Comparison of ENCODE assay signal across 13 cellular contexts in the genomic region with DNA sequence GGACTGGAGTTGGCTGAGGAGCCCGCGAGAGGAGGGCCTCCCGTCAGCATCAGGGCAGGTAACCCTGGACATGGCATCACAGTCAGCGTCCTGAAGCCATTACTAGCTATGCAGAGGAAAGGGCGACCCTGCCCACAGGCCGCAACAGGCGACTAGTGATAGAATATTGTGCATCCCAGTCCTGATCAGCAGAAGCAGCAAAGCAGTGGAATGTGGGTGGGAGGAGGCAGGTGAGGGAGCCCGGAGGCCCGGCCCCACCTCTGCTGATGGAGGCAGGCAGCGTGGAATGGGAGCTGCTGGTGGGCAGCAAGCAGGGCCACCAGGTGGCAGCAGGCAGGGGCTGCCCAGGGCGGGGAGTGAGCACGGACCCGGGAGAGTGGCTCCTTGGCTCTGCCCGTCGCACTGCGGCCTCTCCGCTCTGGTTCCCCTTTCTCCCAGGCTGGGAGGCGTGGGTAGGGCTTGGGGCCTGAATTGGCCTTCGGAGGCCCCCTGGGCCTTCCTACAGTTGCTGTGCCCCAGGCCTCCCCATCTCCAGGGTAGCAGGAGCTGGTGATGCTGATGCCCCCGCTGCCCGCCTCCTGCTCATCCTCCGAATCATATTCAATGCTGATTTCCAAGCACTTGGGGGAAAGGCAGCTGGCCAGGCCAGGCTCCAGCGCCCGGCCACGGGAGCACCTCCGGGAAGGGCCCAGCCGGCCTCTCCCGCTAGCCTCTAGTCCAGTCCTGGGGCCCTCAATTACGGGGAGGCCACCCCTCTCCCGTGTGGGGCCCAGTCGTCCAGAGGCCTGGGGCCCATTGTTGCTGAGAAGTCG. TPM values are rescaled to one million over a fixed set of nuclear protein-coding genes. Genes with fewer than 3 reads are reported as not detected.
A peak's percentile ranks its signal among the peaks of the same experiment; 100 is the strongest.
DNase-seq lines count a peak whose midpoint lies in the region; ATAC-seq and TF ChIP-seq lines count a peak whose summit lies in the region.
"Had no signal": no experiment of that assay in that cellular context is flagged by ENCODE, and none has a peak within 500 bp of the region (broad histone marks: within the 10 kb centered on the region; RNA-seq: fewer than 3 reads in every experiment).

No MANE protein-coding gene starts in this region.

- H3K4me3 ChIP-seq in Peyer's patch (no peak overlapping the region), heart left ventricle (no peak overlapping the region)
- H3K4me3 ChIP-seq: uterus had no signal

- DNase-seq in SHP77 (lab: John Stamatoyannopoulos, UW) (peak; percentile 3 to 34), SHP77 treated with DMSO at 0.1 percent for 48 hours (lab: John Stamatoyannopoulos, UW) (no peak), Peyer's patch (peak in 2 of 3 donors; percentile 6 to 43), heart left ventricle (no peak), G401 (ENCODE audit: low spot score) (no peak)
- no peak for DNase-seq in stimulated activated naive B cell treated with anti-CD40 and anti-IgM and Interleukin-4, amounts not matched to agents 10 μg/mL and 1 μg/mL and 100 μg/mL, for 72 hours
- DNase-seq: C1 segment of cervical spinal cord; central memory CD4-positive, alpha-beta T cell; NCI-H446; stimulated activated CD4-positive, alpha-beta T cell treated with anti-CD3 and anti-CD28 coated beads, Interleukin-15, amount 100 ng/mL, for 24 hours had no signal

- H3K27ac ChIP-seq in Peyer's patch (no peak overlapping the region), heart left ventricle (no peak overlapping the region)
- H3K27ac ChIP-seq: uterus had no signal

- H3K9me3 Mint-ChIP-seq in stimulated activated naive B cell treated with anti-CD40 and anti-IgM and Interleukin-4, amounts not matched to agents 10 μg/mL and 1 μg/mL and 100 μg/mL, for 72 hours = no peaks in the 10 kb centered on the region

- no peaks in the 10 kb centered on the region for H3K27me3 Mint-ChIP-seq in stimulated activated naive B cell treated with anti-CD40 and anti-IgM and Interleukin-4, amounts not matched to agents 10 μg/mL and 1 μg/mL and 100 μg/mL, for 72 hours

- ATAC-seq in heart left ventricle (no peak), GM19463 (IDR thresholded peaks at IDR 0.05; ENCODE audit: unreplicated experiment) (no peak), GM19397 (IDR thresholded peaks at IDR 0.05; ENCODE audit: unreplicated experiment) (no peak)
- ATAC-seq in stimulated activated naive B cell treated with anti-CD40 and anti-IgM and Interleukin-4, amounts not matched to agents 10 μg/mL and 1 μg/mL and 100 μg/mL, for 72 hours (replicated peaks) = no peak

- no peak overlapping the region for H3K4me3 Mint-ChIP-seq in stimulated activated naive B cell treated with anti-CD40 and anti-IgM and Interleukin-4, amounts not matched to agents 10 μg/mL and 1 μg/mL and 100 μg/mL, for 72 hours

- H3K36me3 ChIP-seq in Peyer's patch (no peaks in the 10 kb centered on the region), heart left ventricle (no peaks in the 10 kb centered on the region)
- H3K36me3 ChIP-seq: uterus had no signal

- 65 to 76% (median 73%) methylated on average over 28 to 32 of the region's 32 CpGs for WGBS in heart left ventricle, 4 donors

- in situ Hi-C loops in G401 (cut with HindIII; ENCODE audit: low sequenced_read_pairs) = no loop called here

- TF ChIP-seq CTCF in Peyer's patch (IDR thresholded peaks at IDR 0.05) = no peak
- TF ChIP-seq CTCF in heart left ventricle (IDR thresholded peaks at IDR 0.05) = peak in 7 of 12 donors; percentile 8 to 30 (median 17)

- H3K9me3 ChIP-seq in Peyer's patch (no peaks in the 10 kb centered on the region), heart left ventricle (no peaks in the 10 kb centered on the region)
- H3K9me3 ChIP-seq: uterus had no signal

- no peaks in the 10 kb centered on the region for H3K36me3 Mint-ChIP-seq in stimulated activated naive B cell treated with anti-CD40 and anti-IgM and Interleukin-4, amounts not matched to agents 10 μg/mL and 1 μg/mL and 100 μg/mL, for 72 hours

- H3K4me1 Mint-ChIP-seq in stimulated activated naive B cell treated with anti-CD40 and anti-IgM and Interleukin-4, amounts not matched to agents 10 μg/mL and 1 μg/mL and 100 μg/mL, for 72 hours = peaks cover 6 to 9% of the 10 kb centered on the region in 2 donors

- TF ChIP-seq POLR2A in Peyer's patch (IDR thresholded peaks at IDR 0.05) (no peak), heart left ventricle (IDR thresholded peaks at IDR 0.05) (no peak)

- intact Hi-C loops in heart left ventricle (cut with DNase I) = loop anchor here in 3 of 10 donors (5.0 to 10.0 kb wide), 2 partner anchors 136 to 139 kb away; no protein-coding TSS in a partner anchor

- H3K4me1 ChIP-seq in Peyer's patch (no peaks in the 10 kb centered on the region), heart left ventricle (peaks cover 0 to 4% (median 0%) of the 10 kb centered on the region in 12 donors)
- H3K4me1 ChIP-seq: uterus had no signal

- H3K27ac Mint-ChIP-seq in stimulated activated naive B cell treated with anti-CD40 and anti-IgM and Interleukin-4, amounts not matched to agents 10 μg/mL and 1 μg/mL and 100 μg/mL, for 72 hours = peak overlapping the region; percentile 37

- H3K27me3 ChIP-seq in Peyer's patch = no peaks in the 10 kb centered on the region
- H3K27me3 ChIP-seq in heart left ventricle = peaks cover 0 to 3% (median 0%) of the 10 kb centered on the region in 9 donors
- H3K27me3 ChIP-seq: uterus had no signal

RNA-seq across cellular contexts. Expression of a gene that starts 20.2 kb away (rescaled TPM):
- total RNA-seq in Peyer's patch (10 to 100 TPM in 2 of 4 donors, 1 to 10 TPM in 2; 9.1 to 11.9 (median 10.4) TPM), heart left ventricle (10 to 100 TPM in 6 of 9 donors, 1 to 10 TPM in 3; 5.1 to 23.1 (median 13.3) TPM)
- polyA plus RNA-seq in heart left ventricle = 10 to 100 TPM in 1 of 2 donors, 1 to 10 TPM in 1; 1.6 to 19.0 TPM
- total RNA-seq in G401 (2014; rRNA removed; shearing (Covaris generic)) = not detected in 2 replicates

RNA-seq across cellular contexts. Expression of a gene that starts 27.6 kb away (rescaled TPM):
- total RNA-seq in Peyer's patch = 1 to 10 TPM in 1 of 4 donors, not detected in 3; 1.7 TPM
- total RNA-seq in heart left ventricle = 1 to 10 TPM in 1 of 9 donors, under 1 TPM in 5, not detected in 3; 0.12 to 2.8 (median 0.35) TPM
- polyA plus RNA-seq in heart left ventricle = under 1 TPM in 1 of 2 donors, not detected in 1; 0.11 TPM
- total RNA-seq in G401 (2014; rRNA removed; shearing (Covaris generic)) = not detected in 2 replicates

RNA-seq across cellular contexts. Expression of a gene that starts 43.6 kb away (rescaled TPM):
- 10 to 100 TPM; 31.9 to 56.1 (median 47.9) TPM for total RNA-seq in Peyer's patch
- 10 to 100 TPM; 44.1 to 69.9 (median 58.0) TPM for total RNA-seq in heart left ventricle
- 10 to 100 TPM; 53.9 to 92.7 TPM for polyA plus RNA-seq in heart left ventricle
- total RNA-seq in G401 (2014; rRNA removed; shearing (Covaris generic)) = 58.7 and 73.6 TPM in 2 replicates

Comparison
In these comparisons a context has a peak if more than half of its experiments do, and no peak if none do; other contexts are left out.
1. DNase-seq: peak in SHP77 (2 of 2) and Peyer's patch (2 of 3); none in SHP77 treated with DMSO at 0.1 percent for 48 hours (single experiment), heart left ventricle (0 of 5), stimulated activated naive B cell treated with anti-CD40 and anti-IgM and Interleukin-4, amounts not matched to agents 10 μg/mL and 1 μg/mL and 100 μg/mL, for 72 hours (single experiment) and G401 (single experiment).
2. CTCF ChIP-seq: peak in heart left ventricle (7 of 12); none in Peyer's patch (0 of 6).